In genomic region chr9:27500902-27501301, GRCh38 we compare ENCODE assay signal across 6 cellular contexts. TPM values are rescaled to one million over a fixed set of nuclear protein-coding genes. Genes with fewer than 3 reads are reported as not detected.
"Had no signal": no experiment of that assay in that cellular context is flagged by ENCODE, and none has a peak within 500 bp of the region (broad histone marks: within the 10 kb centered on the region; RNA-seq: fewer than 3 reads in every experiment).

No MANE protein-coding gene starts in this region.

RNA-seq across cellular contexts. Expression of gene IFNK, which starts 23.2 kb away (rescaled TPM):
- total RNA-seq: M059J, PC-3, Peyer's patch, Right ventricle myocardium inferior, SJCRH30, SK-MEL-5 had no signal

RNA-seq across cellular contexts. Expression of gene MOB3B, which starts 28.7 kb away (rescaled TPM):
- total RNA-seq: SK-MEL-5 had no signal
